ENCODE assay signal across 12 cellular contexts in the genomic region with DNA sequence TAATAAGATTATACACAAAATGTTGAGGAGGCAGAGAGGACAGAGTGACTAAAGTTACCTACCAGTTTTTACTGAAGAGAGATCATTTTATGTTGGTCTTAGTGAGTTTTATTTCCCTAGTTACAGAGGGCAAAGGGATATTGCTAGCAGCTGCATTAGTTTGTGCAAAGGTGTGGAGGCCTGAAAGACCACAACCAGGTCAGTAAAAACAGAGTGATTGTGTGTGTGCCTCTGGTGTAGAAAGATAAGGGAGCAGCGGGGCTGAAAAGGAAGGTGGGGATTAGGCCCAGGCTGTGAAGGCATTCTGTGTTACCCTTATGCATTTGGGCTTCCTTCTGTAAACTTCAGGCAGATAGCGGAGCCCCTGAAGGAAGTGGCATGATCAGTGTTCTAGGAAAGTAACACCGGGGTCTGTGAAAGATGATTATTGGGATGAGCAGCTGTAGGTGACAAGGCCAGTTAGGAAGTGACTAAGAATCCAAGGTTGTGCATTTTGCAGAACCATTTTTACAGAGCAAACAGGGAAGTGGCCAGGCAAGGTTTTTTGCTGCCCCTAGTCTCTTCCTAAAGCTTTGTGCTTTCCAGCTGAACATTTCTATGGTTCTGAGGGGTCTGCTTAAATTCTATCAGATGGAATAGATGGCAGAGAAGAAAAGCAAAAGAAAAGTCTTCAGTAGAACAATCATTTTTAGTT. TPM values are rescaled to one million over a fixed set of nuclear protein-coding genes. Genes with fewer than 3 reads are reported as not detected.
DNase-seq lines count a peak whose midpoint lies in the region; ATAC-seq and TF ChIP-seq lines count a peak whose summit lies in the region.
"Had no signal": no experiment of that assay in that cellular context is flagged by ENCODE, and none has a peak within 500 bp of the region (broad histone marks: within the 10 kb centered on the region; RNA-seq: fewer than 3 reads in every experiment).

No MANE protein-coding gene starts in this region.

- in situ Hi-C loops in GM23248 (cut with MboI): loop anchor here (10.0 kb wide), 2 partner anchors 66 to 124 kb away; no protein-coding TSS in a partner anchor

- H3K36me3 ChIP-seq in A673 (ENCODE audit: insufficient read depth, low read length, poor library complexity, severe bottlenecking) (peaks cover 31% of the 10 kb centered on the region), GM23248 (ENCODE audit: low read depth) (peaks cover 26% of the 10 kb centered on the region), vagina (peaks cover 0 to 20% of the 10 kb centered on the region in 2 donors)

- CTCF ChIA-PET in A673 (lab: Charles Lee): no interaction called here

- intact Hi-C loops in A673 (cut with micrococcal nuclease; ENCODE audit: unreplicated experiment) (loop anchor here (10.0 kb wide), 1 partner anchor 146 kb away; the partner anchor contains the start of gene GNG12), vagina (cut with DNase I) (loop anchor here (10.0 kb wide), 1 partner anchor 74 kb away; no protein-coding TSS in a partner anchor)

- no peak for TF ChIP-seq POLR2A in vagina (IDR thresholded peaks at IDR 0.05)

- H3K27ac ChIP-seq in A673 (ENCODE audit: low read depth, low read length, poor library complexity, severe bottlenecking) (peak overlapping the region; percentile 7), GM23248 (peak overlapping the region; percentile 97), vagina (no peak overlapping the region)
- H3K27ac ChIP-seq: parathyroid adenoma had no signal

- no peaks in the 10 kb centered on the region for H3K9me2 ChIP-seq in GM23248 (ENCODE audit: insufficient read depth)

- H3K4me3 ChIP-seq in A673 (ENCODE audit: low read depth, low read length, poor library complexity, severe bottlenecking) (no peak overlapping the region), GM23248 (peak overlapping the region; percentile 96), fibroblast of the aortic adventitia (ENCODE audit: low read depth, low read length) (peak overlapping the region; percentile 23), vagina (no peak overlapping the region)

- peaks cover 62% of the 10 kb centered on the region for H3F3A ChIP-seq in GM23248 (ENCODE audit: insufficient read depth)

- no peaks in the 10 kb centered on the region for H4K20me1 ChIP-seq in GM23248 (ENCODE audit: insufficient read depth)

- WGBS in GM23248 (ENCODE audit: low coverage in 1 of 2, low lambda C conversion rate in 2 of 2, missing lambda C conversion rate in 2 of 2), 2 experiments: 84 to 98% methylated on average over 3 of the region's 3 CpGs

- H3K27me3 ChIP-seq in A673 (replicated peaks; ENCODE audit: insufficient read depth, low read depth, low read length, poor library complexity): no peaks in the 10 kb centered on the region
- no peaks in the 10 kb centered on the region for H3K27me3 ChIP-seq in GM23248 (replicated peaks; ENCODE audit: insufficient read depth)
- H3K27me3 ChIP-seq in vagina: no peaks in the 10 kb centered on the region
- H3K27me3 ChIP-seq: heart left ventricle had no signal

- POLR2A ChIA-PET in A673 (lab: Charles Lee; ENCODE audit: low non-redundant PET): interaction anchor here (0.7 kb wide), 1 partner anchor 43 kb away, joined by 4 read pairs; no protein-coding TSS in a partner anchor

- H2AFZ ChIP-seq in GM23248: no peak overlapping the region
- H2AFZ ChIP-seq: parathyroid adenoma had no signal

- peak overlapping the region; percentile 96 for H3K4me2 ChIP-seq in GM23248 (ENCODE audit: unreplicated experiment)

- H3K9me3 ChIP-seq in A673 (ENCODE audit: low read depth, low read length, poor library complexity, severe bottlenecking): no peaks in the 10 kb centered on the region
- no peaks in the 10 kb centered on the region for H3K9me3 ChIP-seq in GM23248 (ENCODE audit: low read depth)
- H3K9me3 ChIP-seq in vagina: no peaks in the 10 kb centered on the region
- H3K9me3 ChIP-seq: heart left ventricle had no signal

- no peak for TF ChIP-seq CTCF in A673 (conservative IDR thresholded peaks at IDR 0.05; ENCODE audit: low read depth, low read length)
- no peak for TF ChIP-seq CTCF in fibroblast of the aortic adventitia (IDR thresholded peaks at IDR 0.05; ENCODE audit: insufficient read depth, low read length)
- no peak for TF ChIP-seq CTCF in vagina (IDR thresholded peaks at IDR 0.05)

- peak overlapping the region; percentile 96 for H3K9ac ChIP-seq in GM23248
- H3K9ac ChIP-seq: parathyroid adenoma had no signal

- DNase-seq in A673 (ENCODE audit: low spot score) (no peak), GM23248 (no peak), fibroblast of the aortic adventitia (ENCODE audit: low read depth) (peak; percentile 34), NCI-H526 (lab: John Stamatoyannopoulos, UW) (no peak), vagina (ENCODE audit: extremely low spot score in 2 of 2) (no peak)
- DNase-seq in activated CD8-positive, alpha-beta memory T cell treated with anti-CD3 and anti-CD28 coated beads, Interleukin-2, amount 50 U/mL, for 4 hours: no peak
- DNase-seq: activated naive CD8-positive, alpha-beta T cell treated with anti-CD3 and anti-CD28 coated beads, Interleukin-2, amount 10 ng/mL, durations not matched to agents 7 days and 5 days; heart left ventricle; NCI-H1092 treated with DMSO at 0.1 percent for 48 hours had no signal

- no peak for ATAC-seq in SK-N-SH treated with all-trans-retinoic acid at 6 μM for 48 hours
- no peak for ATAC-seq in HG03039 (IDR thresholded peaks at IDR 0.05; ENCODE audit: unreplicated experiment)
- ATAC-seq: heart left ventricle had no signal

- no TSS peak for BruUV-seq in A673 (replicated peaks; lab: Mats Ljungman, UMichigan)

- H3K4me1 ChIP-seq in A673 (ENCODE audit: insufficient read depth, low read length, poor library complexity, severe bottlenecking) (peaks cover 24% of the 10 kb centered on the region), GM23248 (ENCODE audit: insufficient read depth) (peaks cover 28% of the 10 kb centered on the region), vagina (peaks cover 21% of the 10 kb centered on the region)

- H3K79me2 ChIP-seq in GM23248 (ENCODE audit: insufficient read depth): peaks cover 33% of the 10 kb centered on the region
- H3K79me2 ChIP-seq: parathyroid adenoma had no signal

TF ChIP-seq in SK-N-SH treated with all-trans-retinoic acid at 6 μM for 48 hours, 23 proteins besides CTCF, POLR2A, EP300 and RAD21 (continues in another document):
- TF ChIP-seq ARNTL (CRISPR knock-in tag; IDR thresholded peaks at IDR 0.05; ENCODE audit: borderline replicate concordance, low read depth): no peak
- no peak for TF ChIP-seq ZNF565 (CRISPR knock-in tag; conservative IDR thresholded peaks at IDR 0.05; ENCODE audit: low read depth)
- TF ChIP-seq PPARA (CRISPR knock-in tag; IDR thresholded peaks at IDR 0.05; ENCODE audit: borderline replicate concordance): no peak
- TF ChIP-seq SNAI2 (CRISPR knock-in tag; IDR thresholded peaks at IDR 0.05): no peak
- TF ChIP-seq, protein P1, sequence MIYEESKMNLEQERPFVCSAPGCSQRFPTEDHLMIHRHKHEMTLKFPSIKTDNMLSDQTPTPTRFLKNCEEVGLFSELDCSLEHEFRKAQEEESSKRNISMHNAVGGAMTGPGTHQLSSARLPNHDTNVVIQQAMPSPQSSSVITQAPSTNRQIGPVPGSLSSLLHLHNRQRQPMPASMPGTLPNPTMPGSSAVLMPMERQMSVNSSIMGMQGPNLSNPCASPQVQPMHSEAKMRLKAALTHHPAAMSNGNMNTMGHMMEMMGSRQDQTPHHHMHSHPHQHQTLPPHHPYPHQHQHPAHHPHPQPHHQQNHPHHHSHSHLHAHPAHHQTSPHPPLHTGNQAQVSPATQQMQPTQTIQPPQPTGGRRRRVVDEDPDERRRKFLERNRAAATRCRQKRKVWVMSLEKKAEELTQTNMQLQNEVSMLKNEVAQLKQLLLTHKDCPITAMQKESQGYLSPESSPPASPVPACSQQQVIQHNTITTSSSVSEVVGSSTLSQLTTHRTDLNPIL (CRISPR knock-in tag; IDR thresholded peaks at IDR 0.05; ENCODE audit: low read depth): peak; percentile 12; the same call in 1 of the 2 replicates
- TF ChIP-seq, protein P2, sequence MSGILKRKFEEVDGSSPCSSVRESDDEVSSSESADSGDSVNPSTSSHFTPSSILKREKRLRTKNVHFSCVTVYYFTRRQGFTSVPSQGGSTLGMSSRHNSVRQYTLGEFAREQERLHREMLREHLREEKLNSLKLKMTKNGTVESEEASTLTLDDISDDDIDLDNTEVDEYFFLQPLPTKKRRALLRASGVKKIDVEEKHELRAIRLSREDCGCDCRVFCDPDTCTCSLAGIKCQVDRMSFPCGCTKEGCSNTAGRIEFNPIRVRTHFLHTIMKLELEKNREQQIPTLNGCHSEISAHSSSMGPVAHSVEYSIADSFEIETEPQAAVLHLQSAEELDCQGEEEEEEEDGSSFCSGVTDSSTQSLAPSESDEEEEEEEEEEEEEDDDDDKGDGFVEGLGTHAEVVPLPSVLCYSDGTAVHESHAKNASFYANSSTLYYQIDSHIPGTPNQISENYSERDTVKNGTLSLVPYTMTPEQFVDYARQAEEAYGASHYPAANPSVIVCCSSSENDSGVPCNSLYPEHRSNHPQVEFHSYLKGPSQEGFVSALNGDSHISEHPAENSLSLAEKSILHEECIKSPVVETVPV (CRISPR knock-in tag; IDR thresholded peaks at IDR 0.05): 0 out of 2 replicates have a peak, but pooled peaks have one; percentile 6
- no peak for TF ChIP-seq PATZ1 (CRISPR knock-in tag; IDR thresholded peaks at IDR 0.05; ENCODE audit: borderline replicate concordance)
- TF ChIP-seq TCF4 (CRISPR knock-in tag; IDR thresholded peaks at IDR 0.05; ENCODE audit: borderline replicate concordance): no peak
- no peak for TF ChIP-seq ISL1 (CRISPR knock-in tag; IDR thresholded peaks at IDR 0.05)
- TF ChIP-seq CSDC2 (CRISPR knock-in tag; IDR thresholded peaks at IDR 0.05): no peak
- TF ChIP-seq ZC3H10 (CRISPR knock-in tag; IDR thresholded peaks at IDR 0.05): peak; percentile 45; the same call in 1 of the 2 replicates

RNA-seq across cellular contexts. Expression of gene GADD45A, which starts 3.7 kb away (rescaled TPM):
- total RNA-seq in A673 (2021): 34.7 and 39.7 TPM in 2 replicates
- 59.4 and 72.8 TPM in 2 replicates for total RNA-seq in GM23248 (2014; rRNA removed; shearing (Covaris generic))
- 111 and 115 TPM in 2 replicates for polyA plus RNA-seq in GM23248 (2016; fragmentation: Nextera tagmentation; extraction: Ambion mirVana)
- total RNA-seq in fibroblast of the aortic adventitia (ENCODE audit: low replicate concordance): 40.9 and 145 TPM in 2 replicates
- 44.4 TPM for total RNA-seq in vagina

Comparison
In these comparisons a context has a peak if more than half of its experiments do, and no peak if none do; other contexts are left out.
1. H3K4me3 ChIP-seq: peak in GM23248 (single experiment) and fibroblast of the aortic adventitia (single experiment); none in A673 (single experiment) and vagina (0 of 2).